20 cellular contexts compared by ENCODE assay signal in genomic region chr1:30274176-30274936, GRCh38.
DNase-seq lines count a peak whose midpoint lies in the region; ATAC-seq, FAIRE-seq and TF ChIP-seq lines count a peak whose summit lies in the region.
"Had no signal": no experiment of that assay in that cellular context is flagged by ENCODE, and none has a peak within 500 bp of the region (broad histone marks: within the 10 kb centered on the region; RNA-seq: fewer than 3 reads in every experiment).

No MANE protein-coding gene starts in this region.

- ATAC-seq in left cardiac atrium: no peak
- ATAC-seq in GM21576 (IDR thresholded peaks at IDR 0.05; ENCODE audit: unreplicated experiment): no peak
- ATAC-seq in GM18870 (IDR thresholded peaks at IDR 0.05; ENCODE audit: unreplicated experiment): no peak

- H2BK120ac ChIP-seq in H1 (replicated peaks; ENCODE audit: low read depth, low read length): no peak overlapping the region

- H2BK15ac ChIP-seq in H1 (ENCODE audit: low read length): no peak overlapping the region

- no peaks in the 10 kb centered on the region for H4K20me1 ChIP-seq in H1 (replicated peaks in 1 of 2; ENCODE audit: control insufficient read depth in 1 of 2, insufficient read depth in 2 of 2, low read length in 2 of 2)

- no peak overlapping the region for H3K27ac ChIP-seq in right atrium auricular region
- H3K27ac ChIP-seq in H1 (ENCODE audit: low read depth, low read length): no peak overlapping the region
- H3K27ac ChIP-seq: Peyer's patch had no signal

- FAIRE-seq in H1 (lab: Jason Lieb, UNC): no peak
- FAIRE-seq: GM12891, H54 had no signal

- WGBS in H1 (ENCODE audit: extremely low coverage in 1 of 2, insufficient coverage in 1 of 2, insufficient read length in 1 of 2, insufficient replicate concordance in 2 of 2, low coverage in 1 of 2, low lambda C conversion rate in 2 of 2, missing lambda C conversion rate in 1 of 2), 2 experiments: 93% methylated on average over 2 of the region's 3 CpGs; no CpG with 5 or more reads in 1 of the 2 experiments

- H3K14ac ChIP-seq in H1 (ENCODE audit: insufficient read length): no peak overlapping the region

- no peak overlapping the region for H2BK12ac ChIP-seq in H1 (ENCODE audit: low read depth, low read length)

- POLR2A ChIA-PET in H1 (lab: Charles Lee; ENCODE audit: partially characterized antibody): no interaction called here

- no peak for TF ChIP-seq CTCF in right atrium auricular region (IDR thresholded peaks at IDR 0.05)
- TF ChIP-seq CTCF in H1 (IDR thresholded peaks at IDR 0.05; ENCODE audit: control extremely low read depth in 1 of 3, insufficient read depth in 1 of 3, low read depth in 1 of 3, low read length in 3 of 3): no peak
- TF ChIP-seq CTCF in osteocyte (IDR thresholded peaks at IDR 0.05): no peak

- no peaks in the 10 kb centered on the region for H3K4me1 Mint-ChIP-seq in osteocyte (ENCODE audit: unreplicated experiment)

- H3K23me2 ChIP-seq in H1 (ENCODE audit: low read depth, low read length): no peaks in the 10 kb centered on the region; the same call in 1 of the 2 replicates

- no peak overlapping the region for H3K9ac ChIP-seq in H1 (replicated peaks in 1 of 4; ENCODE audit: extremely low read depth in 1 of 4, low read depth in 3 of 4, low read length in 3 of 4)

- no peak overlapping the region for H3K4me2 ChIP-seq in H1 (ENCODE audit: insufficient read depth in 1 of 2, low read depth in 2 of 2, low read length in 2 of 2)

- H3K9me3 ChIP-seq in right atrium auricular region (no peaks in the 10 kb centered on the region), H1 (ENCODE audit: insufficient read depth in 2 of 2, low read depth in 1 of 2, low read length in 1 of 2) (no peaks in the 10 kb centered on the region)
- H3K9me3 ChIP-seq: Caco-2 had no signal

- H3K56ac ChIP-seq in H1 (replicated peaks; ENCODE audit: insufficient read length, low read depth, low read length): no peak overlapping the region

- H3K27me3 ChIP-seq in right atrium auricular region: no peaks in the 10 kb centered on the region
- no peaks in the 10 kb centered on the region; a peak in 1 of 7 replicates for H3K27me3 ChIP-seq in H1 (replicated peaks in 1 of 4; ENCODE audit: control insufficient read depth in 3 of 4, extremely low read depth in 1 of 4, insufficient read depth in 3 of 4, low read length in 3 of 4)
- H3K27me3 ChIP-seq: Peyer's patch had no signal

- peaks cover 4% of the 10 kb centered on the region for H3K27me3 Mint-ChIP-seq in osteocyte (ENCODE audit: unreplicated experiment)

- CTCF ChIA-PET in H1 (lab: Charles Lee; ENCODE audit: partially characterized antibody): interaction anchor here (0.8 to 1.7 kb wide), 5 partner anchors 42 to 560 kb away, joined by 3 to 10 read pairs (median 4); no protein-coding TSS in a partner anchor

- H3K4me1 ChIP-seq in right atrium auricular region (no peaks in the 10 kb centered on the region), H1 (replicated peaks in 1 of 4; ENCODE audit: control insufficient read depth in 3 of 4, insufficient read depth in 4 of 4, low read length in 3 of 4) (no peaks in the 10 kb centered on the region)
- H3K4me1 ChIP-seq: Caco-2, Peyer's patch had no signal

- H3K79me2 ChIP-seq in H1 (ENCODE audit: control insufficient read depth in 1 of 2, insufficient read depth in 2 of 2, low read length in 2 of 2): no peaks in the 10 kb centered on the region

- no peaks in the 10 kb centered on the region for H3K9me3 Mint-ChIP-seq in osteocyte (ENCODE audit: unreplicated experiment)
- H3K9me3 Mint-ChIP-seq: CD4-positive, alpha-beta T cell had no signal

- no peak overlapping the region for H2AK5ac ChIP-seq in H1 (ENCODE audit: low read depth, low read length)

- no peak overlapping the region for H3K23ac ChIP-seq in H1 (ENCODE audit: insufficient read length)

- H3K4me3 Mint-ChIP-seq in osteocyte (ENCODE audit: unreplicated experiment): no peak overlapping the region
- H3K4me3 Mint-ChIP-seq: CD4-positive, alpha-beta T cell had no signal

- H4K91ac ChIP-seq in H1 (replicated peaks; ENCODE audit: insufficient read length, low read length): no peak overlapping the region

- no peaks in the 10 kb centered on the region for H3K36me3 ChIP-seq in right atrium auricular region
- H3K36me3 ChIP-seq in H1 (ENCODE audit: control insufficient read depth in 2 of 4, insufficient read depth in 4 of 4, low read length in 3 of 4): no peaks in the 10 kb centered on the region
- H3K36me3 ChIP-seq: Peyer's patch had no signal

- H3K27ac Mint-ChIP-seq in osteocyte (ENCODE audit: unreplicated experiment): no peak overlapping the region
- H3K27ac Mint-ChIP-seq: CD4-positive, alpha-beta T cell had no signal

- no peak overlapping the region for H3K4ac ChIP-seq in H1 (replicated peaks; ENCODE audit: insufficient read length, low read depth, low read length)

- DNase-seq in right atrium auricular region (ENCODE audit: low spot score) (peak; percentile 40), left cardiac atrium (no peak), H1 (ENCODE audit: low read depth in 1 of 2, low spot score in 2 of 2) (peak in 1 of 2 experiments; percentile 39), osteocyte (ENCODE audit: extremely low spot score, unreplicated experiment) (peak; percentile 68), OCI-M1 (lab: John Stamatoyannopoulos, UW) (no peak)
- DNase-seq: Caco-2; CD4-positive, alpha-beta T cell; DND-41; Karpas-422; MV-4-11; NCI-H1105 treated with DMSO at 0.1 percent for 48 hours; NCI-H2081 treated with DMSO at 0.1 percent for 48 hours; NCI-H2171 treated with DMSO at 0.1 percent for 48 hours; NCI-H524 treated with DMSO at 0.1 percent for 48 hours; NCI-H82; Peyer's patch had no signal

- no peak overlapping the region for H2BK5ac ChIP-seq in H1 (ENCODE audit: low read depth, low read length)

- TF ChIP-seq POLR2A in H1 (IDR thresholded peaks at IDR 0.05; ENCODE audit: control extremely low read depth in 1 of 2, low read depth in 2 of 2, low read length in 2 of 2): no peak

- no peaks in the 10 kb centered on the region; the same call in 1 of the 2 replicates for H3K79me1 ChIP-seq in H1 (ENCODE audit: low read depth, low read length)

- no peak for TF ChIP-seq EP300 in H1 (IDR thresholded peaks at IDR 0.05; ENCODE audit: borderline replicate concordance in 1 of 2, low read depth in 2 of 2, low read length in 2 of 2)

- H3K18ac ChIP-seq in H1 (ENCODE audit: extremely low read depth, low read length): no peak overlapping the region

- intact Hi-C loops in left cardiac atrium (cut with DNase I): no loop called here

- peak overlapping the region; percentile 16 for H4K5ac ChIP-seq in H1 (ENCODE audit: insufficient read length, low read depth, low read length)

- H3K4me3 ChIP-seq in right atrium auricular region (no peak overlapping the region), H1 (ENCODE audit: extremely low read depth in 1 of 4, insufficient read depth in 2 of 4, low read depth in 3 of 4, low read length in 4 of 4) (no peak overlapping the region)
- H3K4me3 ChIP-seq: Peyer's patch had no signal

- no peak overlapping the region; the same call in 1 of the 2 replicates for H4K8ac ChIP-seq in H1 (ENCODE audit: extremely low read depth, insufficient read depth, low read length)

- TF ChIP-seq RAD21 in H1 (IDR thresholded peaks at IDR 0.05 in 1 of 2, conservative IDR thresholded peaks at IDR 0.05 in 1 of 2; ENCODE audit: low read depth in 2 of 2, low read length in 2 of 2): no peak

- no peak overlapping the region for H2BK20ac ChIP-seq in H1 (ENCODE audit: low read length)

- no peaks in the 10 kb centered on the region for H3K36me3 Mint-ChIP-seq in osteocyte (ENCODE audit: unreplicated experiment)

- no peak overlapping the region for H2AFZ ChIP-seq in H1 (ENCODE audit: low read length)

TF ChIP-seq in H1, 55 proteins besides CTCF, POLR2A, EP300 and RAD21:
- TF ChIP-seq ATF2 (IDR thresholded peaks at IDR 0.05; ENCODE audit: low read length) (no peak), RFX5 (IDR thresholded peaks at IDR 0.05; ENCODE audit: borderline replicate concordance, low read depth, low read length) (no peak), TAF1 (IDR thresholded peaks at IDR 0.05; ENCODE audit: low read depth, low read length) (no peak), TBP (IDR thresholded peaks at IDR 0.05; ENCODE audit: low read depth, low read length) (no peak), SP2 (IDR thresholded peaks at IDR 0.05; ENCODE audit: low read length) (no peak), SIN3A (conservative IDR thresholded peaks at IDR 0.05 in 1 of 2, IDR thresholded peaks at IDR 0.05 in 1 of 2; ENCODE audit: low read depth in 1 of 2, low read length in 2 of 2) (no peak), SIRT6 (IDR thresholded peaks at IDR 0.05; ENCODE audit: low read length) (no peak)

Comparison
In these comparisons a context has a peak if more than half of its experiments do, and no peak if none do; other contexts are left out.
1. DNase-seq: peak in right atrium auricular region (single experiment) and osteocyte (single experiment); none in left cardiac atrium (single experiment) and OCI-M1 (single experiment).